Comparison of ENCODE assay signal across 1 cellular context in the genomic region with DNA sequence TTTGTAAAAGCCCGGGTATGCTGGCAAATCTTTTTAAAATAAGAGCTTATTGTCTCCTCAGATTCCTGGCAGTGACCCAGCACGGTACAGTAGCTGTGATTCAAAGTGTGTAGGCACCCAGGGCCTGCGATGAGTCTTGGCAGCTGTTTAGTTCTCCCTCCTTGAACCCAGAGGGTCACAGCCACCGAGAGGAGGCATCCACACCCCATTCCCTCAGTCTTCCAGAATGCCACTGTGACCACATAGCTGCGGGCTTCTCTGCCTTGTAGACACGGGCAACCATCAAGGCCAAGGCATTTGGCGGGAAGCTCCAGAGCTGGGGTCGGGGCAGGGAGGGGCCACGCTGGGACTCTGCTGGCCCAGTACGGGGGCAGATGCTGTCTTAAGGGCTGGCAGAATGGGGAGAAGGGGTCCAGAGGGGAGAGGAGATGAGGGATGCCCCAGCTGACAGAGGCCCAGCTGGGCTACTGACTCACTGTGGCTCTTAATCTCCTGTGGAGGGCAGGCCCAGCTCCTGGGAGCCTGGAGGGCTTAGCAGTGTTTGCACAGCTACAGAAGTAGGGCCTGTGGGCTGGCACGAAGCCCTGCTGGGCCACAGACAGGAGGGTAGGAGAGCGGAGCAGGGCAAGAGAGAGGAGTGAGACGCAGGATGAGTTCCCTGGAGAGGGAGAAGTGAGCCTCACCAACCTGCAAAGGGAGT.
TF ChIP-seq lines count a peak whose summit lies in the region.

No MANE protein-coding gene starts in this region.

TF ChIP-seq in SK-N-SH, 30 proteins besides CTCF, POLR2A, EP300 and RAD21 (continued from another document):
- TF ChIP-seq RCOR1 (IDR thresholded peaks at IDR 0.05; ENCODE audit: low read length) (no peak), JUND (IDR thresholded peaks at IDR 0.05) (peak; percentile 33), FOSL2 (IDR thresholded peaks at IDR 0.05; ENCODE audit: borderline replicate concordance, low read depth) (peak; percentile 45; the same call in 1 of the 2 replicates), RXRA (IDR thresholded peaks at IDR 0.05; ENCODE audit: borderline replicate concordance, low read depth) (no peak), CHD2 (IDR thresholded peaks at IDR 0.05; ENCODE audit: low read length, partially characterized antibody) (no peak), GATA2 (CRISPR knock-in tag; IDR thresholded peaks at IDR 0.05) (no peak), TEAD4 (IDR thresholded peaks at IDR 0.05; ENCODE audit: borderline replicate concordance, insufficient read depth) (no peak), USF2 (IDR thresholded peaks at IDR 0.05; ENCODE audit: borderline replicate concordance, low read depth, low read length) (no peak)
TF ChIP-seq in SK-N-SH: peak in this region for 6.
